23 cellular contexts compared by ENCODE assay signal in the genomic region with DNA sequence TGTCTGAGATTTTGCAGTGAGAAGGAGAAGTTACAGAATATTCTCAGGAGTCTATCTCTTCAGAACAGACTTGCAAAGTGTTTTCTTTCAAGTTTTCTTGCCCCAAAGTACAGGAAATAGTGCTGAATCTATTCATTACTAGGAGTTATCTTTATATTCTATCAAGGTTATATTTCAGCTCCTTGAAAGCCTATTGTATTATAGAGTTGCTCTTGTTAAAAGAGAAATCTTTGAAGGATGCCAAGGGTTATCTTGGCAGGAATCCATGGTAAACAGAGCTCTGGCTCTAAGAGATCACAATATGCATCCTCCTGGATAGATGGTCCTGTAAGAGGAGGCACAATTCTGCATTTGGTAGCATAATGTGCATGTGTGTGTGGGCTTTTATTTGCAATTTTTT. TPM values are rescaled to one million over a fixed set of nuclear protein-coding genes. Genes with fewer than 3 reads are reported as not detected.
A peak's percentile ranks its signal among the peaks of the same experiment; 100 is the strongest.
DNase-seq lines count a peak whose midpoint lies in the region; TF ChIP-seq lines count a peak whose summit lies in the region.
"Had no signal": no experiment of that assay in that cellular context is flagged by ENCODE, and none has a peak within 500 bp of the region (broad histone marks: within the 10 kb centered on the region; RNA-seq: fewer than 3 reads in every experiment).

No MANE protein-coding gene starts in this region.

- H3K9ac ChIP-seq in Karpas-422 (ENCODE audit: low read length), result no peak overlapping the region
- H3K9ac ChIP-seq: GM23248 had no signal

- no peaks in the 10 kb centered on the region; the same call in 1 of the 2 replicates for H3K9me3 ChIP-seq in Karpas-422 (ENCODE audit: low read length)
- H3K9me3 ChIP-seq in sigmoid colon, result no peaks in the 10 kb centered on the region
- H3K9me3 ChIP-seq: ascending aorta had no signal

- TF ChIP-seq EP300 in sigmoid colon (IDR thresholded peaks at IDR 0.05), result no peak

- TF ChIP-seq CTCF in foreskin fibroblast (IDR thresholded peaks at IDR 0.05; ENCODE audit: low read depth, low read length), result no peak
- TF ChIP-seq CTCF in sigmoid colon (IDR thresholded peaks at IDR 0.05), result no peak

- H2AFZ ChIP-seq in Karpas-422 (ENCODE audit: low read length), result no peak overlapping the region
- H2AFZ ChIP-seq: GM23248 had no signal

- no peak for DNase-seq in activated naive CD8-positive, alpha-beta T cell treated with anti-CD3 and anti-CD28 coated beads for 36 hours
- no peak for DNase-seq in Karpas-422
- peak; percentile 8 for DNase-seq in SHP77 treated with DMSO at 0.1 percent for 48 hours (lab: John Stamatoyannopoulos, UW)
- DNase-seq in EL, result no peak
- DNase-seq in foreskin fibroblast, result no peak
- DNase-seq in medulla oblongata (ENCODE audit: extremely low spot score), result no peak
- DNase-seq in sigmoid colon, result no peak
- DNase-seq: activated T-cell treated with anti-CD3 and anti-CD28 coated beads for 4 hours; GM23248; hypothalamus; KBM-7; NCI-H1930; stimulated activated CD4-positive, alpha-beta T cell treated with anti-CD3 and anti-CD28 coated beads, Interleukin-4, amount 100 ng/mL, for 4 hours had no signal

- H3K27ac ChIP-seq in Karpas-422 (ENCODE audit: low read length) (no peak overlapping the region), sigmoid colon (no peak overlapping the region)
- H3K27ac ChIP-seq: ascending aorta, GM23248, SK-N-MC had no signal

- intact Hi-C loops in sigmoid colon (cut with DNase I), result no loop called here

- no peaks in the 10 kb centered on the region for H3K36me3 ChIP-seq in Karpas-422 (ENCODE audit: insufficient read depth, low read length)
- H3K36me3 ChIP-seq in sigmoid colon, result no peaks in the 10 kb centered on the region
- H3K36me3 ChIP-seq: ascending aorta had no signal

- H3K4me1 Mint-ChIP-seq in activated naive CD8-positive, alpha-beta T cell (ENCODE audit: low read depth), result peaks cover 27% of the 10 kb centered on the region
- peaks cover 25% of the 10 kb centered on the region for H3K4me1 Mint-ChIP-seq in activated naive CD8-positive, alpha-beta T cell treated with anti-CD3 and anti-CD28 coated beads for 36 hours

- no peaks in the 10 kb centered on the region for H3K9me3 Mint-ChIP-seq in activated naive CD8-positive, alpha-beta T cell (ENCODE audit: low read depth)
- peaks cover 3% of the 10 kb centered on the region for H3K9me3 Mint-ChIP-seq in activated naive CD8-positive, alpha-beta T cell treated with anti-CD3 and anti-CD28 coated beads for 36 hours
- H3K9me3 Mint-ChIP-seq: stimulated activated effector memory CD8-positive, alpha-beta T cell treated with anti-CD3 and anti-CD28 coated beads, Interleukin-12 subunit alpha, Interleukin-12 subunit beta, amount 100 ng/mL, for 72 hours had no signal

- H4K20me1 ChIP-seq in Karpas-422 (ENCODE audit: insufficient read depth, low read depth, low read length), result no peaks in the 10 kb centered on the region

- peaks cover 2% of the 10 kb centered on the region for H3K36me3 Mint-ChIP-seq in activated naive CD8-positive, alpha-beta T cell
- peaks cover 3% of the 10 kb centered on the region for H3K36me3 Mint-ChIP-seq in activated naive CD8-positive, alpha-beta T cell treated with anti-CD3 and anti-CD28 coated beads for 36 hours
- H3K36me3 Mint-ChIP-seq: stimulated activated effector memory CD8-positive, alpha-beta T cell treated with anti-CD3 and anti-CD28 coated beads, Interleukin-12 subunit alpha, Interleukin-12 subunit beta, amount 100 ng/mL, for 72 hours; type B pancreatic cell had no signal

- H3K27me3 ChIP-seq in Karpas-422 (ENCODE audit: low read length) (no peaks in the 10 kb centered on the region), sigmoid colon (no peaks in the 10 kb centered on the region)
- H3K27me3 ChIP-seq: ascending aorta had no signal

- peak overlapping the region; percentile 30 for H3K4me3 Mint-ChIP-seq in activated naive CD8-positive, alpha-beta T cell
- H3K4me3 Mint-ChIP-seq in activated naive CD8-positive, alpha-beta T cell treated with anti-CD3 and anti-CD28 coated beads for 36 hours, result no peak overlapping the region
- H3K4me3 Mint-ChIP-seq: dendritic cell treated with granulocyte-macrophage colony-stimulating factor and Interleukin-4, amounts not matched to agents 40 ng/mL and 50 ng/mL, for 4 days; neural crest cell; stimulated activated effector memory CD8-positive, alpha-beta T cell treated with anti-CD3 and anti-CD28 coated beads, Interleukin-12 subunit alpha, Interleukin-12 subunit beta, amount 100 ng/mL, for 72 hours; type B pancreatic cell had no signal

- H3K79me2 ChIP-seq in Karpas-422 (ENCODE audit: low read length), result no peaks in the 10 kb centered on the region

- H3K4me1 ChIP-seq in Karpas-422 (ENCODE audit: low read length) (peaks cover 49% of the 10 kb centered on the region), sigmoid colon (no peaks in the 10 kb centered on the region)
- H3K4me1 ChIP-seq: ascending aorta had no signal

- H3K4me3 ChIP-seq in Karpas-422 (ENCODE audit: low read length) (no peak overlapping the region), foreskin fibroblast (ENCODE audit: low read depth in 1 of 2, low read length in 2 of 2) (no peak overlapping the region), sigmoid colon (no peak overlapping the region)
- H3K4me3 ChIP-seq: ascending aorta, GM23248, SK-N-MC had no signal

- H3K4me2 ChIP-seq in Karpas-422 (ENCODE audit: low read depth, low read length, poor library complexity, severe bottlenecking), result peak overlapping the region; percentile 15

- no peaks in the 10 kb centered on the region for H3K9me2 ChIP-seq in Karpas-422 (replicated peaks; ENCODE audit: insufficient read depth, low read length)

- H3K27ac Mint-ChIP-seq in activated naive CD8-positive, alpha-beta T cell, result no peak overlapping the region
- H3K27ac Mint-ChIP-seq in activated naive CD8-positive, alpha-beta T cell treated with anti-CD3 and anti-CD28 coated beads for 36 hours, result no peak overlapping the region
- H3K27ac Mint-ChIP-seq: dendritic cell treated with granulocyte-macrophage colony-stimulating factor and Interleukin-4, amounts not matched to agents 40 ng/mL and 50 ng/mL, for 4 days; stimulated activated effector memory CD8-positive, alpha-beta T cell treated with anti-CD3 and anti-CD28 coated beads, Interleukin-12 subunit alpha, Interleukin-12 subunit beta, amount 100 ng/mL, for 72 hours; type B pancreatic cell had no signal

- H3K27me3 Mint-ChIP-seq in activated naive CD8-positive, alpha-beta T cell, result peaks cover 14% of the 10 kb centered on the region
- peaks cover 41% of the 10 kb centered on the region for H3K27me3 Mint-ChIP-seq in activated naive CD8-positive, alpha-beta T cell treated with anti-CD3 and anti-CD28 coated beads for 36 hours

- TF ChIP-seq POLR2A in sigmoid colon (IDR thresholded peaks at IDR 0.05), result no peak

RNA-seq across cellular contexts. Expression of a gene that starts 21.2 kb away (rescaled TPM):
- total RNA-seq in activated naive CD8-positive, alpha-beta T cell treated with anti-CD3 and anti-CD28 coated beads for 36 hours, result 100 to 1,000 TPM; 139 to 140 TPM
- total RNA-seq in Karpas-422 (2014; rRNA removed; shearing (Covaris generic); ENCODE audit: low replicate concordance), result 52.4 and 94.6 TPM in 2 replicates
- total RNA-seq in sigmoid colon, result 10 to 100 TPM; 18.6 to 35.7 (median 30.5) TPM
- 10 to 100 TPM; 52.3 to 61.4 (median 52.7) TPM for polyA plus RNA-seq in sigmoid colon

RNA-seq across cellular contexts. Expression of a gene that starts 39.6 kb away (rescaled TPM):
- total RNA-seq in activated naive CD8-positive, alpha-beta T cell treated with anti-CD3 and anti-CD28 coated beads for 36 hours, result not detected
- not detected in 2 replicates for total RNA-seq in Karpas-422 (2014; rRNA removed; shearing (Covaris generic); ENCODE audit: low replicate concordance)
- not detected for total RNA-seq in sigmoid colon
- polyA plus RNA-seq in sigmoid colon, result not detected
- total RNA-seq: ascending aorta, fibroblast of lung, GM23248, liver, neural crest cell, sciatic nerve had no signal
- polyA plus RNA-seq: fibroblast of lung, GM23248, liver had no signal
